ENCODE assay signal across 1 cellular context in genomic region chr19:47610902-47611301, GRCh38.
TF ChIP-seq lines count a peak whose summit lies in the region.

No MANE protein-coding gene starts in this region.

TF ChIP-seq in K562, 482 proteins besides CTCF, POLR2A, EP300 and RAD21 (continued from another document):
- no peak for TF ChIP-seq ZBTB2 (IDR thresholded peaks at IDR 0.05)
- TF ChIP-seq ADNP (tag; IDR thresholded peaks at IDR 0.05) = 0 out of 2 replicates have a peak, but pooled peaks have one; percentile 51
- TF ChIP-seq BRD9 (IDR thresholded peaks at IDR 0.05; ENCODE audit: low read depth, partially characterized antibody) = peak; percentile 73
- TF ChIP-seq HDAC2 (IDR thresholded peaks at IDR 0.05) = peak; percentile 70; the same call in 1 of the 2 replicates
- peak in 1 of 2 experiments; percentile 50; a peak in 1 of 4 replicates for TF ChIP-seq RCOR1 (IDR thresholded peaks at IDR 0.05; ENCODE audit: borderline replicate concordance in 1 of 2, low read depth in 2 of 2, low read length in 2 of 2)
- TF ChIP-seq PTBP1 (IDR thresholded peaks at IDR 0.05; ENCODE audit: low read depth, low read length) = 0 out of 2 replicates have a peak, but pooled peaks have one; percentile 65
- TF ChIP-seq ZFP36 (IDR thresholded peaks at IDR 0.05; ENCODE audit: low read depth, low read length, partially characterized antibody) = peak; percentile 91
- TF ChIP-seq KDM1A (IDR thresholded peaks at IDR 0.05) = peak; percentile 58 to 77
- no peak for TF ChIP-seq SNIP1 (IDR thresholded peaks at IDR 0.05; ENCODE audit: low read depth)
- TF ChIP-seq SMARCA5 (IDR thresholded peaks at IDR 0.05) = peak; percentile 54; the same call in 1 of the 2 replicates
